ENCODE assay signal across 1 cellular context in the genomic region with DNA sequence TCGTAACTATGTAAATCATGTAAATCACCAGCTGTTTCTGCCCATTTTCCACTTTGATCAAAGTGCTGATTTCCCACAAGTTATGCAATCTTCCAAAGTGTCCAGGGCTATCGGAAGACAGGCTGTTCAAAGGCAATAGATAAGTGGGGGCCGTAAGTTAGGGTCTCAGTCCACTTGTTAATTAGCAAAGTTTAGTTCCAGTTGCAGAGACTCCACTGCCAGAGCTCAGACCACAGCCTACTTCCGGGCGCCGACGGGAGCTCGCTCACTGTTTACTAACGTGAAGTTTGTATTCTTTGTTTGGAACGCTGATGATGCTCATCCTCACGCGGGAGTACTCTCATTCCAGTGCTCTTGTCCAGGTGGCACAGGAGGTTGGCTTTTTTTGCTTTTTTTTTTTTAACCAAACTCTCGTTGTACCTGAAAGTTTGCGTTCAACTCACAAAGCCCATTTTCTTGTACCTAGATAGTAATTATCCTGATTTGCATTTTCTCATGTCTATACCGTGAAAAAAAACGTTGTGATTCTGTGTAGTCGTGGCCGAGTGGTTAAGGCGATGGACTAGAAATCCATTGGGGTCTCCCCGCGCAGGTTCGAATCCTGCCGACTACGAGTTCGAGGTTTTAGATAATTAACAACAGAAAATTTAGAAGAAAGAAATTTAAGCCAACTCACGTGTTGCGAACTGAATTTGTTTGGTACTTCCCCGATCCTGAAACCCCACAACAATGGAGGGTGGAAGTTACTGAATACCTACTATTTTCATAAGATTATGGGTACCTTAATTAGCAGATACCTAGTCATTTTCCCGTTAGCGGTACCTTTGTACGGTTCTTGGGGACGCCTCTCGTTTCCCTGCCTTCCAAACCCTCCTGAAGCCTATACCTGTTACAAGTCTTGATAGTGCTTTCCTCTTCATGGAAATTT.
A peak's percentile ranks its signal among the peaks of the same experiment; 100 is the strongest.
TF ChIP-seq lines count a peak whose summit lies in the region.

No MANE protein-coding gene starts in this region.

TF ChIP-seq in K562, 482 proteins besides CTCF, POLR2A, EP300 and RAD21 (continued from another document):
- peak; percentile 72 for TF ChIP-seq POLR3G (IDR thresholded peaks at IDR 0.05; ENCODE audit: extremely low read depth, insufficient read length, insufficient replicate concordance)
- peak; percentile 80 to 82 for TF ChIP-seq KDM1A (IDR thresholded peaks at IDR 0.05)
- TF ChIP-seq, protein P1, sequence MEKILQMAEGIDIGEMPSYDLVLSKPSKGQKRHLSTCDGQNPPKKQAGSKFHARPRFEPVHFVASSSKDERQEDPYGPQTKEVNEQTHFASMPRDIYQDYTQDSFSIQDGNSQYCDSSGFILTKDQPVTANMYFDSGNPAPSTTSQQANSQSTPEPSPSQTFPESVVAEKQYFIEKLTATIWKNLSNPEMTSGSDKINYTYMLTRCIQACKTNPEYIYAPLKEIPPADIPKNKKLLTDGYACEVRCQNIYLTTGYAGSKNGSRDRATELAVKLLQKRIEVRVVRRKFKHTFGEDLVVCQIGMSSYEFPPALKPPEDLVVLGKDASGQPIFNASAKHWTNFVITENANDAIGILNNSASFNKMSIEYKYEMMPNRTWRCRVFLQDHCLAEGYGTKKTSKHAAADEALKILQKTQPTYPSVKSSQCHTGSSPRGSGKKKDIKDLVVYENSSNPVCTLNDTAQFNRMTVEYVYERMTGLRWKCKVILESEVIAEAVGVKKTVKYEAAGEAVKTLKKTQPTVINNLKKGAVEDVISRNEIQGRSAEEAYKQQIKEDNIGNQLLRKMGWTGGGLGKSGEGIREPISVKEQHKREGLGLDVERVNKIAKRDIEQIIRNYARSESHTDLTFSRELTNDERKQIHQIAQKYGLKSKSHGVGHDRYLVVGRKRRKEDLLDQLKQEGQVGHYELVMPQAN (IDR thresholded peaks at IDR 0.05; ENCODE audit: borderline replicate concordance) = peak; percentile 73; the same call in 1 of the 2 replicates
- TF ChIP-seq LARP7 (IDR thresholded peaks at IDR 0.05) = 0 out of 2 replicates have a peak, but pooled peaks have one; percentile 9
- TF ChIP-seq FOXJ3 (CRISPR knock-in tag; IDR thresholded peaks at IDR 0.05) = no peak
- TF ChIP-seq, protein P2, sequence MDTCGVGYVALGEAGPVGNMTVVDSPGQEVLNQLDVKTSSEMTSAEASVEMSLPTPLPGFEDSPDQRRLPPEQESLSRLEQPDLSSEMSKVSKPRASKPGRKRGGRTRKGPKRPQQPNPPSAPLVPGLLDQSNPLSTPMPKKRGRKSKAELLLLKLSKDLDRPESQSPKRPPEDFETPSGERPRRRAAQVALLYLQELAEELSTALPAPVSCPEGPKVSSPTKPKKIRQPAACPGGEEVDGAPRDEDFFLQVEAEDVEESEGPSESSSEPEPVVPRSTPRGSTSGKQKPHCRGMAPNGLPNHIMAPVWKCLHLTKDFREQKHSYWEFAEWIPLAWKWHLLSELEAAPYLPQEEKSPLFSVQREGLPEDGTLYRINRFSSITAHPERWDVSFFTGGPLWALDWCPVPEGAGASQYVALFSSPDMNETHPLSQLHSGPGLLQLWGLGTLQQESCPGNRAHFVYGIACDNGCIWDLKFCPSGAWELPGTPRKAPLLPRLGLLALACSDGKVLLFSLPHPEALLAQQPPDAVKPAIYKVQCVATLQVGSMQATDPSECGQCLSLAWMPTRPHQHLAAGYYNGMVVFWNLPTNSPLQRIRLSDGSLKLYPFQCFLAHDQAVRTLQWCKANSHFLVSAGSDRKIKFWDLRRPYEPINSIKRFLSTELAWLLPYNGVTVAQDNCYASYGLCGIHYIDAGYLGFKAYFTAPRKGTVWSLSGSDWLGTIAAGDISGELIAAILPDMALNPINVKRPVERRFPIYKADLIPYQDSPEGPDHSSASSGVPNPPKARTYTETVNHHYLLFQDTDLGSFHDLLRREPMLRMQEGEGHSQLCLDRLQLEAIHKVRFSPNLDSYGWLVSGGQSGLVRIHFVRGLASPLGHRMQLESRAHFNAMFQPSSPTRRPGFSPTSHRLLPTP (IDR thresholded peaks at IDR 0.05; ENCODE audit: borderline replicate concordance, extremely low read depth, insufficient read length) = peak; percentile 93
- TF ChIP-seq, protein P3, sequence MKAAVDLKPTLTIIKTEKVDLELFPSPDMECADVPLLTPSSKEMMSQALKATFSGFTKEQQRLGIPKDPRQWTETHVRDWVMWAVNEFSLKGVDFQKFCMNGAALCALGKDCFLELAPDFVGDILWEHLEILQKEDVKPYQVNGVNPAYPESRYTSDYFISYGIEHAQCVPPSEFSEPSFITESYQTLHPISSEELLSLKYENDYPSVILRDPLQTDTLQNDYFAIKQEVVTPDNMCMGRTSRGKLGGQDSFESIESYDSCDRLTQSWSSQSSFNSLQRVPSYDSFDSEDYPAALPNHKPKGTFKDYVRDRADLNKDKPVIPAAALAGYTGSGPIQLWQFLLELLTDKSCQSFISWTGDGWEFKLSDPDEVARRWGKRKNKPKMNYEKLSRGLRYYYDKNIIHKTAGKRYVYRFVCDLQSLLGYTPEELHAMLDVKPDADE (conservative IDR thresholded peaks at IDR 0.05; ENCODE audit: control insufficient read depth, low read depth, low read length) = peak; percentile 66; the same call in 1 of the 2 replicates
- peak; percentile 100 for TF ChIP-seq ZNF12 (CRISPR knock-in tag; IDR thresholded peaks at IDR 0.05)
- 0 out of 2 replicates have a peak, but pooled peaks have one; percentile 44 for TF ChIP-seq RFX5 (IDR thresholded peaks at IDR 0.05; ENCODE audit: low read depth, low read length)
- peak; percentile 75 for TF ChIP-seq NFIC (IDR thresholded peaks at IDR 0.05)
- TF ChIP-seq ZNF134 (CRISPR knock-in tag; conservative IDR thresholded peaks at IDR 0.05) = no peak
- peak; percentile 79 for TF ChIP-seq FOXJ2 (tag; IDR thresholded peaks at IDR 0.05)
- 0 out of 2 replicates have a peak, but pooled peaks have one; percentile 26 for TF ChIP-seq DMBX1 (CRISPR knock-in tag; IDR thresholded peaks at IDR 0.05; ENCODE audit: borderline replicate concordance)
- TF ChIP-seq TCF7 (IDR thresholded peaks at IDR 0.05; ENCODE audit: borderline replicate concordance) = no peak
- TF ChIP-seq, protein P4, sequence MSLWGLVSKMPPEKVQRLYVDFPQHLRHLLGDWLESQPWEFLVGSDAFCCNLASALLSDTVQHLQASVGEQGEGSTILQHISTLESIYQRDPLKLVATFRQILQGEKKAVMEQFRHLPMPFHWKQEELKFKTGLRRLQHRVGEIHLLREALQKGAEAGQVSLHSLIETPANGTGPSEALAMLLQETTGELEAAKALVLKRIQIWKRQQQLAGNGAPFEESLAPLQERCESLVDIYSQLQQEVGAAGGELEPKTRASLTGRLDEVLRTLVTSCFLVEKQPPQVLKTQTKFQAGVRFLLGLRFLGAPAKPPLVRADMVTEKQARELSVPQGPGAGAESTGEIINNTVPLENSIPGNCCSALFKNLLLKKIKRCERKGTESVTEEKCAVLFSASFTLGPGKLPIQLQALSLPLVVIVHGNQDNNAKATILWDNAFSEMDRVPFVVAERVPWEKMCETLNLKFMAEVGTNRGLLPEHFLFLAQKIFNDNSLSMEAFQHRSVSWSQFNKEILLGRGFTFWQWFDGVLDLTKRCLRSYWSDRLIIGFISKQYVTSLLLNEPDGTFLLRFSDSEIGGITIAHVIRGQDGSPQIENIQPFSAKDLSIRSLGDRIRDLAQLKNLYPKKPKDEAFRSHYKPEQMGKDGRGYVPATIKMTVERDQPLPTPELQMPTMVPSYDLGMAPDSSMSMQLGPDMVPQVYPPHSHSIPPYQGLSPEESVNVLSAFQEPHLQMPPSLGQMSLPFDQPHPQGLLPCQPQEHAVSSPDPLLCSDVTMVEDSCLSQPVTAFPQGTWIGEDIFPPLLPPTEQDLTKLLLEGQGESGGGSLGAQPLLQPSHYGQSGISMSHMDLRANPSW (CRISPR knock-in tag; IDR thresholded peaks at IDR 0.05) = peak; percentile 75; the same call in 1 of the 2 replicates
- TF ChIP-seq GATAD2A (IDR thresholded peaks at IDR 0.05) = peak; percentile 71
- TF ChIP-seq CHD4 (IDR thresholded peaks at IDR 0.05; ENCODE audit: insufficient read depth, insufficient replicate concordance, low read depth, low read length, poor library complexity, severe bottlenecking) = peak; percentile 63
- TF ChIP-seq BDP1 (IDR thresholded peaks at IDR 0.05; ENCODE audit: insufficient read depth, insufficient read length) = peak; percentile 40
- TF ChIP-seq, protein P5, sequence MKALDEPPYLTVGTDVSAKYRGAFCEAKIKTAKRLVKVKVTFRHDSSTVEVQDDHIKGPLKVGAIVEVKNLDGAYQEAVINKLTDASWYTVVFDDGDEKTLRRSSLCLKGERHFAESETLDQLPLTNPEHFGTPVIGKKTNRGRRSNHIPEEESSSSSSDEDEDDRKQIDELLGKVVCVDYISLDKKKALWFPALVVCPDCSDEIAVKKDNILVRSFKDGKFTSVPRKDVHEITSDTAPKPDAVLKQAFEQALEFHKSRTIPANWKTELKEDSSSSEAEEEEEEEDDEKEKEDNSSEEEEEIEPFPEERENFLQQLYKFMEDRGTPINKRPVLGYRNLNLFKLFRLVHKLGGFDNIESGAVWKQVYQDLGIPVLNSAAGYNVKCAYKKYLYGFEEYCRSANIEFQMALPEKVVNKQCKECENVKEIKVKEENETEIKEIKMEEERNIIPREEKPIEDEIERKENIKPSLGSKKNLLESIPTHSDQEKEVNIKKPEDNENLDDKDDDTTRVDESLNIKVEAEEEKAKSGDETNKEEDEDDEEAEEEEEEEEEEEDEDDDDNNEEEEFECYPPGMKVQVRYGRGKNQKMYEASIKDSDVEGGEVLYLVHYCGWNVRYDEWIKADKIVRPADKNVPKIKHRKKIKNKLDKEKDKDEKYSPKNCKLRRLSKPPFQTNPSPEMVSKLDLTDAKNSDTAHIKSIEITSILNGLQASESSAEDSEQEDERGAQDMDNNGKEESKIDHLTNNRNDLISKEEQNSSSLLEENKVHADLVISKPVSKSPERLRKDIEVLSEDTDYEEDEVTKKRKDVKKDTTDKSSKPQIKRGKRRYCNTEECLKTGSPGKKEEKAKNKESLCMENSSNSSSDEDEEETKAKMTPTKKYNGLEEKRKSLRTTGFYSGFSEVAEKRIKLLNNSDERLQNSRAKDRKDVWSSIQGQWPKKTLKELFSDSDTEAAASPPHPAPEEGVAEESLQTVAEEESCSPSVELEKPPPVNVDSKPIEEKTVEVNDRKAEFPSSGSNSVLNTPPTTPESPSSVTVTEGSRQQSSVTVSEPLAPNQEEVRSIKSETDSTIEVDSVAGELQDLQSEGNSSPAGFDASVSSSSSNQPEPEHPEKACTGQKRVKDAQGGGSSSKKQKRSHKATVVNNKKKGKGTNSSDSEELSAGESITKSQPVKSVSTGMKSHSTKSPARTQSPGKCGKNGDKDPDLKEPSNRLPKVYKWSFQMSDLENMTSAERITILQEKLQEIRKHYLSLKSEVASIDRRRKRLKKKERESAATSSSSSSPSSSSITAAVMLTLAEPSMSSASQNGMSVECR (CRISPR knock-in tag; IDR thresholded peaks at IDR 0.05) = peak; percentile 56
- TF ChIP-seq HCFC1 (IDR thresholded peaks at IDR 0.05; ENCODE audit: low read depth, low read length) = peak; percentile 34; the same call in 1 of the 2 replicates
- no peak for TF ChIP-seq ZNF124 (CRISPR knock-in tag; IDR thresholded peaks at IDR 0.05)
- TF ChIP-seq, protein P6, sequence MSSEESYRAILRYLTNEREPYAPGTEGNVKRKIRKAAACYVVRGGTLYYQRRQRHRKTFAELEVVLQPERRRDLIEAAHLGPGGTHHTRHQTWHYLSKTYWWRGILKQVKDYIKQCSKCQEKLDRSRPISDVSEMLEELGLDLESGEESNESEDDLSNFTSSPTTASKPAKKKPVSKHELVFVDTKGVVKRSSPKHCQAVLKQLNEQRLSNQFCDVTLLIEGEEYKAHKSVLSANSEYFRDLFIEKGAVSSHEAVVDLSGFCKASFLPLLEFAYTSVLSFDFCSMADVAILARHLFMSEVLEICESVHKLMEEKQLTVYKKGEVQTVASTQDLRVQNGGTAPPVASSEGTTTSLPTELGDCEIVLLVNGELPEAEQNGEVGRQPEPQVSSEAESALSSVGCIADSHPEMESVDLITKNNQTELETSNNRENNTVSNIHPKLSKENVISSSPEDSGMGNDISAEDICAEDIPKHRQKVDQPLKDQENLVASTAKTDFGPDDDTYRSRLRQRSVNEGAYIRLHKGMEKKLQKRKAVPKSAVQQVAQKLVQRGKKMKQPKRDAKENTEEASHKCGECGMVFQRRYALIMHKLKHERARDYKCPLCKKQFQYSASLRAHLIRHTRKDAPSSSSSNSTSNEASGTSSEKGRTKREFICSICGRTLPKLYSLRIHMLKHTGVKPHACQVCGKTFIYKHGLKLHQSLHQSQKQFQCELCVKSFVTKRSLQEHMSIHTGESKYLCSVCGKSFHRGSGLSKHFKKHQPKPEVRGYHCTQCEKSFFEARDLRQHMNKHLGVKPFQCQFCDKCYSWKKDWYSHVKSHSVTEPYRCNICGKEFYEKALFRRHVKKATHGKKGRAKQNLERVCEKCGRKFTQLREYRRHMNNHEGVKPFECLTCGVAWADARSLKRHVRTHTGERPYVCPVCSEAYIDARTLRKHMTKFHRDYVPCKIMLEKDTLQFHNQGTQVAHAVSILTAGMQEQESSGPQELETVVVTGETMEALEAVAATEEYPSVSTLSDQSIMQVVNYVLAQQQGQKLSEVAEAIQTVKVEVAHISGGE (CRISPR knock-in tag; IDR thresholded peaks at IDR 0.05) = peak in 1 of 3 experiments; percentile 38; a peak in 1 of 6 replicates
- peak; percentile 54 for TF ChIP-seq FOXP1 (CRISPR knock-in tag; IDR thresholded peaks at IDR 0.05)
- TF ChIP-seq, protein P7, sequence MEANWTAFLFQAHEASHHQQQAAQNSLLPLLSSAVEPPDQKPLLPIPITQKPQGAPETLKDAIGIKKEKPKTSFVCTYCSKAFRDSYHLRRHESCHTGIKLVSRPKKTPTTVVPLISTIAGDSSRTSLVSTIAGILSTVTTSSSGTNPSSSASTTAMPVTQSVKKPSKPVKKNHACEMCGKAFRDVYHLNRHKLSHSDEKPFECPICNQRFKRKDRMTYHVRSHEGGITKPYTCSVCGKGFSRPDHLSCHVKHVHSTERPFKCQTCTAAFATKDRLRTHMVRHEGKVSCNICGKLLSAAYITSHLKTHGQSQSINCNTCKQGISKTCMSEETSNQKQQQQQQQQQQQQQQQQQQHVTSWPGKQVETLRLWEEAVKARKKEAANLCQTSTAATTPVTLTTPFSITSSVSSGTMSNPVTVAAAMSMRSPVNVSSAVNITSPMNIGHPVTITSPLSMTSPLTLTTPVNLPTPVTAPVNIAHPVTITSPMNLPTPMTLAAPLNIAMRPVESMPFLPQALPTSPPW (CRISPR knock-in tag; IDR thresholded peaks at IDR 0.05) = peak; percentile 34; the same call in 1 of the 2 replicates
- peak; percentile 54; the same call in 1 of the 2 replicates for TF ChIP-seq LEF1 (IDR thresholded peaks at IDR 0.05)
- TF ChIP-seq SMC3 (conservative IDR thresholded peaks at IDR 0.05; ENCODE audit: insufficient read depth, low read depth, low read length) = no peak
- no peak for TF ChIP-seq ZKSCAN3 (CRISPR knock-in tag; IDR thresholded peaks at IDR 0.05)
- 0 out of 2 replicates have a peak, but pooled peaks have one; percentile 51 for TF ChIP-seq ZNF766 (CRISPR knock-in tag; conservative IDR thresholded peaks at IDR 0.05)
